In genomic region chr10:73991846-73992245, GRCh38 we compare ENCODE assay signal across 10 cellular contexts. TPM values are rescaled to one million over a fixed set of nuclear protein-coding genes. Genes with fewer than 3 reads are reported as not detected.
DNase-seq lines count a peak whose midpoint lies in the region; ATAC-seq and FAIRE-seq lines count a peak whose summit lies in the region.
"Had no signal": no experiment of that assay in that cellular context is flagged by ENCODE, and none has a peak within 500 bp of the region (broad histone marks: within the 10 kb centered on the region; RNA-seq: fewer than 3 reads in every experiment).

No MANE protein-coding gene starts in this region.

- peak; percentile 41 for ATAC-seq in HG02678 (IDR thresholded peaks at IDR 0.05; ENCODE audit: unreplicated experiment)
- ATAC-seq in Right ventricle myocardium superior (ENCODE audit: poor library complexity), result peak; percentile 70
- ATAC-seq in HG03520 (IDR thresholded peaks at IDR 0.05; ENCODE audit: unreplicated experiment), result no peak

- no peak overlapping the region for H3K27ac ChIP-seq in caudate nucleus (ENCODE audit: low read depth, low read length)
- H3K27ac ChIP-seq: epithelial cell of prostate, tibial nerve had no signal

- no peak for FAIRE-seq in frontal cortex (lab: Jason Lieb, UNC)

- intact Hi-C loops in Right ventricle myocardium superior (cut with DNase I), result no loop called here

- DNase-seq in activated CD4-positive, alpha-beta T cell treated with anti-CD3 and anti-CD28 coated beads for 1 hour, result peak; percentile 46
- DNase-seq in Right ventricle myocardium superior (peak; percentile 56), caudate nucleus (lab: John Stamatoyannopoulos, UW) (no peak), frontal cortex (ENCODE audit: low spot score in 2 of 2) (no peak), hypothalamus (lab: John Stamatoyannopoulos, UW) (no peak)
- peak; percentile 77 for DNase-seq in stimulated activated CD8-positive, alpha-beta memory T cell treated with anti-CD3 and anti-CD28 coated beads, Interleukin-4, amount 100 ng/mL, for 48 hours

RNA-seq across cellular contexts. Expression of gene VCL, which starts 6.1 kb away (rescaled TPM):
- total RNA-seq in Right ventricle myocardium superior (194 TPM), frontal cortex (11.4 TPM)

Comparison
In these comparisons a context has a peak if more than half of its experiments do, and no peak if none do; other contexts are left out.
1. DNase-seq: peak in activated CD4-positive, alpha-beta T cell treated with anti-CD3 and anti-CD28 coated beads for 1 hour (single experiment), Right ventricle myocardium superior (single experiment) and stimulated activated CD8-positive, alpha-beta memory T cell treated with anti-CD3 and anti-CD28 coated beads, Interleukin-4, amount 100 ng/mL, for 48 hours (single experiment); none in caudate nucleus (0 of 61), frontal cortex (0 of 2) and hypothalamus (0 of 51).
2. RNA of gene VCL, which starts 6.1 kb away (total RNA-seq): 194 TPM in Right ventricle myocardium superior (single experiment); 11.4 TPM in frontal cortex (single experiment); every median in the first group is over 10 times any median in the second.